In the genomic region with DNA sequence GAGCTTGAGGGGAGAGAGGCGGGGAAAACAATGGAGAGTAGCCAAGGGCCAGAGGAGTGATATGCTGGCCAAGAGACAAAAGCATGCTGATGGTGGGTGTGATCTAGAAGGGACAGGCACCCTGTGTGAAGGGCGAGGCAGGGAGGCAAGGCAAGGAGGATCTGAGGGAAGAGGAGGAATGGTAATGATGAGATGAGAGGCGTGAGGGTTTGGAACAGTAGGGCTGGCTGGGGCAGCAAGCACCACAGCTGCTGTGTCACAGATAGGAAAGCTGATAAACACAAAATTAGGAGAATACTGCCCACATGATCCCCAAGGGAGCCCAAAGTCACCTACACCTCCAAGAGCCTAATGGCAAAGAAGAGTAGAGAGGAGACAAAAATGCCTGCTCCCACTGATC, we compare ENCODE assay signal across 30 cellular contexts.
"Had no signal": no experiment of that assay in that cellular context is flagged by ENCODE, and none has a peak within 500 bp of the region (broad histone marks: within the 10 kb centered on the region; RNA-seq: fewer than 3 reads in every experiment).

No MANE protein-coding gene starts in this region.

- H3K27me3 Mint-ChIP-seq: naive B cell; progenitor cell of endocrine pancreas; stimulated activated naive B cell treated with anti-CD40 and anti-IgM and Interleukin-4, amounts not matched to agents 10 μg/mL and 1 μg/mL and 100 μg/mL, for 72 hours had no signal

- H3K27ac Mint-ChIP-seq: mesothelial cell of epicardium; natural killer cell; nephron progenitor cell; neural progenitor cell; progenitor cell of endocrine pancreas; stimulated activated naive B cell treated with anti-CD40 and anti-IgM and Interleukin-4, amounts not matched to agents 10 μg/mL and 1 μg/mL and 100 μg/mL, for 72 hours had no signal

- H3K9me3 Mint-ChIP-seq: natural killer cell had no signal

- H3K36me3 ChIP-seq: ovary had no signal

- H3K4me3 ChIP-seq: hepatocyte, lower lobe of right lung, neural progenitor cell, ovary, right atrium auricular region, right lobe of liver, smooth muscle cell, stomach, testis, thyroid gland, transverse colon, upper lobe of left lung, vagina had no signal

- H3K9me3 ChIP-seq: lower lobe of right lung, neutrophil, ovary, right atrium auricular region, right lobe of liver, stomach, testis, thyroid gland, transverse colon, upper lobe of left lung, vagina had no signal

- H3K9ac ChIP-seq: neural progenitor cell had no signal

- H3K4me1 Mint-ChIP-seq: natural killer cell, nephron progenitor cell, neural progenitor cell had no signal

- DNase-seq: kidney glomerular epithelial cell; left cardiac atrium; left ventricle myocardium superior; lower lobe of right lung; mammary epithelial cell; mesenchymal stem cell; naive B cell; natural killer cell; nephron progenitor cell; occipital lobe; ovary; right lobe of liver; stimulated activated CD4-positive, alpha-beta T cell treated with anti-CD3 and anti-CD28 coated beads, Interleukin-2, amount 100 ng/mL, for 24 hours; stimulated activated CD4-positive, alpha-beta T cell treated with anti-CD3 and anti-CD28 coated beads, Interleukin-4, amount 100 ng/mL, for 1 hour; stimulated activated naive B cell treated with anti-CD40 and anti-IgM and Interleukin-4, amounts not matched to agents 10 μg/mL and 1 μg/mL and 100 μg/mL, for 72 hours; stimulated activated naive CD8-positive, alpha-beta T cell treated with anti-CD3 and anti-CD28 coated beads, Interleukin-15, Interleukin-2, amounts not matched to agents 100 U/mL and 50 U/mL, for 24 hours; stomach; testis; thyroid gland; transverse colon; upper lobe of left lung had no signal

- H3K4me2 ChIP-seq: hepatocyte, neural progenitor cell, smooth muscle cell had no signal

- H3K27ac ChIP-seq: hepatocyte, lower lobe of right lung, neural progenitor cell, neutrophil, ovary, right atrium auricular region, right lobe of liver, stomach, testis, thyroid gland, transverse colon, upper lobe of left lung, vagina had no signal

- H3K4me3 Mint-ChIP-seq: mesothelial cell of epicardium; naive B cell; natural killer cell; nephron progenitor cell; neural progenitor cell; stimulated activated naive B cell treated with anti-CD40 and anti-IgM and Interleukin-4, amounts not matched to agents 10 μg/mL and 1 μg/mL and 100 μg/mL, for 72 hours had no signal

- H3K4me1 ChIP-seq: lower lobe of right lung, neural progenitor cell, right atrium auricular region, right lobe of liver, testis, thyroid gland, transverse colon, upper lobe of left lung, vagina had no signal

- H3K79me2 ChIP-seq: hepatocyte had no signal

- H3K27me3 ChIP-seq: hepatocyte, neural progenitor cell, neutrophil, ovary, right atrium auricular region, right lobe of liver, stomach, testis, thyroid gland, transverse colon, upper lobe of left lung, vagina had no signal

- H2AFZ ChIP-seq: hepatocyte, neural progenitor cell had no signal

- ATAC-seq: left cardiac atrium; left lobe of liver; left ventricle myocardium superior; lower lobe of right lung; natural killer cell; right lobe of liver; stimulated activated naive B cell treated with anti-CD40 and anti-IgM and Interleukin-4, amounts not matched to agents 10 μg/mL and 1 μg/mL and 100 μg/mL, for 72 hours; stimulated activated naive CD8-positive, alpha-beta T cell treated with anti-CD3 and anti-CD28 coated beads, Interleukin-15, Interleukin-2, amounts not matched to agents 100 U/mL and 50 U/mL, for 24 hours had no signal
